23 cellular contexts compared by ENCODE assay signal in the genomic region with DNA sequence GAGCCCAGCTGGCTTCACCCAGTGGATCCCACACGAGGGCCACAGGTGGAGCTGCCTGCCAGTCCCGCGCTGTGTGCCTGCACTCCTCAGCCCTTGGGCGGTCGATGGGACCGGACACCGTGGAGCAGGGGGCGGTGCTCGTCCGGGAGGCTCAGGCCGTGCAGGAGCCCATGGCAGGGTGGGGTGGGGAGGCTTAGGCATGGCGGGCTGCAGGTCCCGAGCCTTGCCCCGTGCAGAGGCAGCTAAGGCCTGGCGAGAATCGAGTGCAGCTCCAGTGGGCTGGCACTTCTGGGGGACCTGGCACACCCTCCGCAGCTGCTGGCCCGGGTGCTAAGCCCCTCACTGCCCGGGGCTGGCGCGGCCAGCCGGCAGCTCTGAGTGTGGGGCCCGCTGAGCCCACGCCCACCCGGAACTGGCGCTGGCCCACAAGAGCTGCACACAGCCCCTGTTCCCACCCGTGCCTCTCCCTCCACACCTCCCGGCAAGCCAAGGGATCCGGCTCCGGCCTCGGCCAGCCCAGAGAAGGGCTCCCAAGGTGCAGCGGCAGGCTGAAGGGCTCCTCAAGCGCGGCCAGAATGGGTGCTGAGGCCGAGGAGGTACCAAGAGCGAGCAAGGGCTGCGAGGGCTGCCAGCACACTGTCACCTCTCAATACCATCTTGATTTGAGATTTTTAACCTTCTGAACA.
DNase-seq lines count a peak whose midpoint lies in the region; ATAC-seq and TF ChIP-seq lines count a peak whose summit lies in the region.
"Had no signal": no experiment of that assay in that cellular context is flagged by ENCODE, and none has a peak within 500 bp of the region (broad histone marks: within the 10 kb centered on the region; RNA-seq: fewer than 3 reads in every experiment).

No MANE protein-coding gene starts in this region.

- H3K9me3 ChIP-seq in Karpas-422 (ENCODE audit: low read length) (no peaks in the 10 kb centered on the region), neuronal stem cell (replicated peaks in 1 of 2; ENCODE audit: control insufficient read depth in 2 of 2, insufficient read depth in 1 of 2, low read depth in 1 of 2, low read length in 2 of 2) (no peaks in the 10 kb centered on the region), upper lobe of right lung (no peaks in the 10 kb centered on the region)
- H3K9me3 ChIP-seq: A549, BE2C, HAP-1 had no signal

- no peak overlapping the region for H4K8ac ChIP-seq in neuronal stem cell (ENCODE audit: low read depth, low read length)

- no peak overlapping the region for H3K9ac ChIP-seq in Karpas-422 (ENCODE audit: low read length)
- H3K9ac ChIP-seq in neuronal stem cell (ENCODE audit: low read depth, low read length, poor library complexity), result no peak overlapping the region
- H3K9ac ChIP-seq: BLaER1 treated with 17β-estradiol and CSF1 and Interleukin-3, amounts not matched to agents 10 nM and 100 nM had no signal

- H3K4me3 ChIP-seq in Karpas-422 (ENCODE audit: low read length), result no peak overlapping the region
- H3K4me3 ChIP-seq in neuronal stem cell (ENCODE audit: low read length in 2 of 2), result no peak overlapping the region
- H3K4me3 ChIP-seq in upper lobe of right lung, result no peak overlapping the region
- H3K4me3 ChIP-seq: A549; BLaER1 treated with 17β-estradiol and CSF1 and Interleukin-3, amounts not matched to agents 10 nM and 100 nM; GM23338; HAP-1 had no signal

- H3K4me1 ChIP-seq in Karpas-422 (ENCODE audit: low read length) (peaks cover 79% of the 10 kb centered on the region), neuronal stem cell (ENCODE audit: control insufficient read depth in 2 of 2, insufficient read depth in 1 of 2, low read depth in 1 of 2, low read length in 2 of 2) (peaks cover 0 to 2% of the 10 kb centered on the region in 2 donors), upper lobe of right lung (no peaks in the 10 kb centered on the region)
- H3K4me1 ChIP-seq: A549, BE2C, HAP-1 had no signal

- H2BK5ac ChIP-seq in neuronal stem cell (ENCODE audit: low read length), result no peak overlapping the region

- no peak overlapping the region for H3K23ac ChIP-seq in neuronal stem cell (ENCODE audit: low read depth, low read length, poor library complexity)

- no peak overlapping the region for H2AK5ac ChIP-seq in neuronal stem cell (ENCODE audit: low read depth, low read length)

- H3K14ac ChIP-seq in neuronal stem cell (ENCODE audit: low read length), result no peak overlapping the region

- no peak overlapping the region for H2BK15ac ChIP-seq in neuronal stem cell (ENCODE audit: low read length)

- no CpG with 5 or more reads among the region's 37 CpGs for WGBS in neuronal stem cell (ENCODE audit: extremely low coverage in 2 of 2, insufficient read length in 2 of 2, insufficient replicate concordance in 1 of 2), 2 donors

- no peak overlapping the region for H4K91ac ChIP-seq in neuronal stem cell (ENCODE audit: low read depth, low read length, poor library complexity)

- no peaks in the 10 kb centered on the region for H3K9me2 ChIP-seq in Karpas-422 (replicated peaks; ENCODE audit: insufficient read depth, low read length)

- no peaks in the 10 kb centered on the region for H4K20me1 ChIP-seq in Karpas-422 (ENCODE audit: insufficient read depth, low read depth, low read length)

- peak overlapping the region; percentile 42 for H3K18ac ChIP-seq in neuronal stem cell (ENCODE audit: low read length)

- no peak for ATAC-seq in upper lobe of right lung
- no peak for ATAC-seq in HG03025 (IDR thresholded peaks at IDR 0.05; ENCODE audit: low FRiP score, unreplicated experiment)
- ATAC-seq: A549, GM23338 had no signal

- H3K27me3 ChIP-seq in Karpas-422 (ENCODE audit: low read length) (no peaks in the 10 kb centered on the region), neuronal stem cell (ENCODE audit: control insufficient read depth in 3 of 3, insufficient read depth in 3 of 3, low read depth in 1 of 3, low read length in 3 of 3) (no peaks in the 10 kb centered on the region), upper lobe of right lung (no peaks in the 10 kb centered on the region)
- H3K27me3 ChIP-seq: BE2C; BLaER1 treated with 17β-estradiol and CSF1 and Interleukin-3, amounts not matched to agents 10 nM and 100 nM had no signal

- no peak overlapping the region for H2BK12ac ChIP-seq in neuronal stem cell (ENCODE audit: low read length)

- H3K79me1 ChIP-seq in neuronal stem cell (ENCODE audit: low read depth, low read length), result no peaks in the 10 kb centered on the region

- H3K36me3 ChIP-seq in Karpas-422 (ENCODE audit: insufficient read depth, low read length) (no peaks in the 10 kb centered on the region; the same call in 1 of the 2 replicates), neuronal stem cell (replicated peaks in 1 of 2; ENCODE audit: control insufficient read depth in 2 of 2, insufficient read depth in 2 of 2, low read length in 2 of 2) (peaks cover 0 to 2% of the 10 kb centered on the region in 2 donors), upper lobe of right lung (no peaks in the 10 kb centered on the region)
- H3K36me3 ChIP-seq: BE2C; BLaER1 treated with 17β-estradiol and CSF1 and Interleukin-3, amounts not matched to agents 10 nM and 100 nM; HAP-1 had no signal

- H3K27ac ChIP-seq in Karpas-422 (ENCODE audit: low read length), result peak overlapping the region; percentile 91
- peak overlapping the region; percentile 43; the same call in 1 of the 2 replicates for H3K27ac ChIP-seq in VCaP
- H3K27ac ChIP-seq in neuronal stem cell (replicated peaks; ENCODE audit: low read length), result no peak overlapping the region
- no peak overlapping the region for H3K27ac ChIP-seq in upper lobe of right lung
- H3K27ac ChIP-seq: A549; BLaER1 treated with 17β-estradiol and CSF1 and Interleukin-3, amounts not matched to agents 10 nM and 100 nM had no signal

- H3K79me2 ChIP-seq in Karpas-422 (ENCODE audit: low read length), result peaks cover 3% of the 10 kb centered on the region; the same call in 1 of the 2 replicates

- no peak overlapping the region for H2BK120ac ChIP-seq in neuronal stem cell (ENCODE audit: low read depth, low read length)

- DNase-seq in Karpas-422, result no peak
- DNase-seq in neuronal stem cell (ENCODE audit: low spot score), result no peak
- peak; percentile 56 for DNase-seq in upper lobe of right lung
- DNase-seq in COLO829 (ENCODE audit: low spot score), result no peak
- no peak for DNase-seq in activated T-cell treated with anti-CD3 and anti-CD28 coated beads for 4 hours
- DNase-seq: 8988T; ACHN; AML-193; BE2C; Calu3; CD4-positive, alpha-beta T cell; CD8-positive, alpha-beta memory T cell; COR-L47; DMS53; DMS79 treated with DMSO at 0.1 percent for 48 hours; GF-D8; HFFc6 had no signal

- H3K4ac ChIP-seq in neuronal stem cell (ENCODE audit: low read length), result no peak overlapping the region

- TF ChIP-seq CTCF in VCaP (conservative IDR thresholded peaks at IDR 0.05) (no peak), upper lobe of right lung (IDR thresholded peaks at IDR 0.05) (no peak)

- H2AFZ ChIP-seq in Karpas-422 (ENCODE audit: low read length) (no peak overlapping the region), neuronal stem cell (ENCODE audit: low read length) (no peak overlapping the region)
- H2AFZ ChIP-seq: GM23338 had no signal

- intact Hi-C loops in upper lobe of right lung (cut with DNase I), result no loop called here

- H3K4me2 ChIP-seq in Karpas-422 (ENCODE audit: low read depth, low read length, poor library complexity, severe bottlenecking), result no peak overlapping the region
- H3K4me2 ChIP-seq in neuronal stem cell (ENCODE audit: insufficient read depth, low read length, poor library complexity, severe bottlenecking), result no peak overlapping the region
- H3K4me2 ChIP-seq: A549, GM23338 had no signal

Comparison
In these comparisons a context has a peak if more than half of its experiments do, and no peak if none do; other contexts are left out.
1. H3K27ac ChIP-seq: peak in Karpas-422 (single experiment) and VCaP (single experiment); none in neuronal stem cell (single experiment) and upper lobe of right lung (single experiment).